ENCODE assay signal across 8 cellular contexts in genomic region chr16:85220125-85220839, GRCh38.
DNase-seq lines count a peak whose midpoint lies in the region; ATAC-seq and TF ChIP-seq lines count a peak whose summit lies in the region.

No MANE protein-coding gene starts in this region.

- H3K9me3 ChIP-seq in RWPE2 (ENCODE audit: severe bottlenecking) (no peaks in the 10 kb centered on the region), ovary (no peaks in the 10 kb centered on the region)

- no peaks in the 10 kb centered on the region for H3K36me3 ChIP-seq in H7 (replicated peaks; ENCODE audit: control insufficient read depth, insufficient read depth, low read length)
- H3K36me3 ChIP-seq in RWPE2 (ENCODE audit: low read depth), result no peaks in the 10 kb centered on the region
- no peaks in the 10 kb centered on the region for H3K36me3 ChIP-seq in ovary

- TF ChIP-seq POLR2A in ovary (IDR thresholded peaks at IDR 0.05), result no peak

- H3K36me3 Mint-ChIP-seq in activated T-helper 2 cell treated with anti-CD3 and anti-CD28 coated beads, Interferon-gamma antibody, Interleukin-2, Interleukin-4, amounts not matched to agents 10 μg/mL and 5 μg/mL and 100 μg/mL, durations not matched to agents 14 hours and 24 hours and 36 hours (ENCODE audit: low read depth), result no peaks in the 10 kb centered on the region

- intact Hi-C loops in ovary (cut with DNase I), result no loop called here
- intact Hi-C loops in activated T-helper 2 cell treated with anti-CD3 and anti-CD28 coated beads, Interferon-gamma antibody, Interleukin-2, Interleukin-4, amounts not matched to agents 10 μg/mL and 5 μg/mL and 100 μg/mL, durations not matched to agents 14 hours and 24 hours and 36 hours (cut with micrococcal nuclease), result no loop called here

- peak; percentile 90 for ATAC-seq in RWPE2 (ENCODE audit: low read depth)

- H3K4me3 ChIP-seq in H7 (ENCODE audit: insufficient read depth, low read depth, low read length), result no peak overlapping the region
- no peak overlapping the region for H3K4me3 ChIP-seq in RWPE2 (ENCODE audit: severe bottlenecking)
- peak overlapping the region; percentile 17 for H3K4me3 ChIP-seq in ovary

- TF ChIP-seq CTCF in RWPE2 (IDR thresholded peaks at IDR 0.05; ENCODE audit: poor library complexity, severe bottlenecking) (no peak), ovary (IDR thresholded peaks at IDR 0.05) (no peak), GM13976 (IDR thresholded peaks at IDR 0.05; ENCODE audit: borderline replicate concordance, control extremely low read depth, extremely low read depth, insufficient read depth, missing control alignments) (no peak)

- H3K27ac ChIP-seq in RWPE2 (ENCODE audit: poor library complexity, severe bottlenecking) (peak overlapping the region; percentile 48), ovary (peak overlapping the region in 1 of 2 donors; percentile 78)

- H3K27me3 Mint-ChIP-seq in activated T-helper 2 cell treated with anti-CD3 and anti-CD28 coated beads, Interferon-gamma antibody, Interleukin-2, Interleukin-4, amounts not matched to agents 10 μg/mL and 5 μg/mL and 100 μg/mL, durations not matched to agents 14 hours and 24 hours and 36 hours (ENCODE audit: low read depth), result no peaks in the 10 kb centered on the region

- H3K27me3 ChIP-seq in H7 (ENCODE audit: control insufficient read depth, insufficient read depth, low read length) (no peaks in the 10 kb centered on the region), RWPE2 (ENCODE audit: insufficient read depth, poor library complexity, severe bottlenecking) (no peaks in the 10 kb centered on the region), ovary (no peaks in the 10 kb centered on the region)

- in situ Hi-C loops in GM13976 (cut with MboI; ENCODE audit: low sequenced_read_pairs, unreplicated experiment), result no loop called here

- H3K27ac Mint-ChIP-seq in activated T-helper 2 cell treated with anti-CD3 and anti-CD28 coated beads, Interferon-gamma antibody, Interleukin-2, Interleukin-4, amounts not matched to agents 10 μg/mL and 5 μg/mL and 100 μg/mL, durations not matched to agents 14 hours and 24 hours and 36 hours, result no peak overlapping the region

- DNase-seq in H7 (peak; percentile 81), RWPE2 (ENCODE audit: low spot score) (no peak), fibroblast of the conjunctiva (ENCODE audit: low read depth) (peak; percentile 81), ovary (peak; percentile 77 to 87 (median 85)), GM13976 (ENCODE audit: low spot score) (no peak), GM19240 (ENCODE audit: insufficient read length, low spot score) (no peak)
- no peak for DNase-seq in stimulated activated CD4-positive, alpha-beta T cell treated with anti-CD3 and anti-CD28 coated beads, Interleukin-15, amount 100 ng/mL, for 24 hours
- no peak for DNase-seq in activated T-helper 2 cell treated with anti-CD3 and anti-CD28 coated beads, Interferon-gamma antibody, Interleukin-2, Interleukin-4, amounts not matched to agents 10 μg/mL and 5 μg/mL and 100 μg/mL, durations not matched to agents 14 hours and 24 hours and 36 hours (ENCODE audit: low spot score)

- H3K9me3 Mint-ChIP-seq in activated T-helper 2 cell treated with anti-CD3 and anti-CD28 coated beads, Interferon-gamma antibody, Interleukin-2, Interleukin-4, amounts not matched to agents 10 μg/mL and 5 μg/mL and 100 μg/mL, durations not matched to agents 14 hours and 24 hours and 36 hours, result no peaks in the 10 kb centered on the region

- TF ChIP-seq EP300 in ovary (IDR thresholded peaks at IDR 0.05), result no peak

- no peaks in the 10 kb centered on the region for H3K4me1 Mint-ChIP-seq in activated T-helper 2 cell treated with anti-CD3 and anti-CD28 coated beads, Interferon-gamma antibody, Interleukin-2, Interleukin-4, amounts not matched to agents 10 μg/mL and 5 μg/mL and 100 μg/mL, durations not matched to agents 14 hours and 24 hours and 36 hours (ENCODE audit: low read depth)

- H3K4me1 ChIP-seq in RWPE2 (ENCODE audit: insufficient read depth, poor library complexity, severe bottlenecking), result peaks cover 6% of the 10 kb centered on the region
- peaks cover 31% of the 10 kb centered on the region for H3K4me1 ChIP-seq in ovary (ENCODE audit: insufficient read depth)

- no peak overlapping the region for H3K4me3 Mint-ChIP-seq in activated T-helper 2 cell treated with anti-CD3 and anti-CD28 coated beads, Interferon-gamma antibody, Interleukin-2, Interleukin-4, amounts not matched to agents 10 μg/mL and 5 μg/mL and 100 μg/mL, durations not matched to agents 14 hours and 24 hours and 36 hours (ENCODE audit: low read depth)

- WGBS in ovary, 3 donors, result 1 to 5% (median 4%) methylated on average over 31 of the region's 31 CpGs

Comparison
In these comparisons a context has a peak if more than half of its experiments do, and no peak if none do; other contexts are left out.
1. DNase-seq: peak in H7 (single experiment), fibroblast of the conjunctiva (single experiment) and ovary (5 of 5); none in RWPE2 (single experiment), GM13976 (single experiment), stimulated activated CD4-positive, alpha-beta T cell treated with anti-CD3 and anti-CD28 coated beads, Interleukin-15, amount 100 ng/mL, for 24 hours (single experiment), GM19240 (single experiment) and activated T-helper 2 cell treated with anti-CD3 and anti-CD28 coated beads, Interferon-gamma antibody, Interleukin-2, Interleukin-4, amounts not matched to agents 10 μg/mL and 5 μg/mL and 100 μg/mL, durations not matched to agents 14 hours and 24 hours and 36 hours (single experiment).